ENCODE assay signal across 8 cellular contexts in genomic region chr16:24539295-24539849, GRCh38. TPM values are rescaled to one million over a fixed set of nuclear protein-coding genes. Genes with fewer than 3 reads are reported as not detected.
DNase-seq lines count a peak whose midpoint lies in the region; ATAC-seq, FAIRE-seq and TF ChIP-seq lines count a peak whose summit lies in the region.

A gene with protein sequence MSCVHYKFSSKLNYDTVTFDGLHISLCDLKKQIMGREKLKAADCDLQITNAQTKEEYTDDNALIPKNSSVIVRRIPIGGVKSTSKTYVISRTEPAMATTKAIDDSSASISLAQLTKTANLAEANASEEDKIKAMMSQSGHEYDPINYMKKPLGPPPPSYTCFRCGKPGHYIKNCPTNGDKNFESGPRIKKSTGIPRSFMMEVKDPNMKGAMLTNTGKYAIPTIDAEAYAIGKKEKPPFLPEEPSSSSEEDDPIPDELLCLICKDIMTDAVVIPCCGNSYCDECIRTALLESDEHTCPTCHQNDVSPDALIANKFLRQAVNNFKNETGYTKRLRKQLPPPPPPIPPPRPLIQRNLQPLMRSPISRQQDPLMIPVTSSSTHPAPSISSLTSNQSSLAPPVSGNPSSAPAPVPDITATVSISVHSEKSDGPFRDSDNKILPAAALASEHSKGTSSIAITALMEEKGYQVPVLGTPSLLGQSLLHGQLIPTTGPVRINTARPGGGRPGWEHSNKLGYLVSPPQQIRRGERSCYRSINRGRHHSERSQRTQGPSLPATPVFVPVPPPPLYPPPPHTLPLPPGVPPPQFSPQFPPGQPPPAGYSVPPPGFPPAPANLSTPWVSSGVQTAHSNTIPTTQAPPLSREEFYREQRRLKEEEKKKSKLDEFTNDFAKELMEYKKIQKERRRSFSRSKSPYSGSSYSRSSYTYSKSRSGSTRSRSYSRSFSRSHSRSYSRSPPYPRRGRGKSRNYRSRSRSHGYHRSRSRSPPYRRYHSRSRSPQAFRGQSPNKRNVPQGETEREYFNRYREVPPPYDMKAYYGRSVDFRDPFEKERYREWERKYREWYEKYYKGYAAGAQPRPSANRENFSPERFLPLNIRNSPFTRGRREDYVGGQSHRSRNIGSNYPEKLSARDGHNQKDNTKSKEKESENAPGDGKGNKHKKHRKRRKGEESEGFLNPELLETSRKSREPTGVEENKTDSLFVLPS (N-terminal part only) (plus strand): TSS chr16:24539566. CDS start chr16:24540627, 1,061 bp downstream.

- H3K9ac ChIP-seq in OCI-LY1 (ENCODE audit: low read length) (peak within 1 kb of the TSS; percentile 94), endothelial cell of umbilical vein (replicated peaks; ENCODE audit: extremely low read depth, insufficient read depth, low read length) (peak within 1 kb of the TSS; percentile 100)

- peak; percentile 98 for DNase-seq in DMS 273 (lab: John Stamatoyannopoulos, UW; ENCODE audit: unreplicated experiment)
- peak; percentile 80 for DNase-seq in HuH-7 (ENCODE audit: low spot score)
- DNase-seq in activated CD8-positive, alpha-beta memory T cell treated with anti-CD3 and anti-CD28 coated beads, Interleukin-2, amount 50 U/mL, for 48 hours, result peak; percentile 96
- DNase-seq in endothelial cell of umbilical vein (ENCODE audit: low read depth, low spot score), result peak; percentile 98
- DNase-seq in middle frontal gyrus (ENCODE audit: extremely low spot score, low spot score), result peak; percentile 97
- DNase-seq in stimulated activated CD8-positive, alpha-beta memory T cell treated with anti-CD3 and anti-CD28 coated beads, Interleukin-2, amount 100 ng/mL, for 48 hours (ENCODE audit: low read depth in 2 of 2), result peak; percentile 89

- H3K9me1 ChIP-seq in endothelial cell of umbilical vein (replicated peaks; ENCODE audit: control insufficient read depth, extremely low read depth, insufficient read depth, low read length), result no peaks in the 10 kb centered on the region

- FAIRE-seq in endothelial cell of umbilical vein (lab: Jason Lieb, UNC), result no peak

- ATAC-seq in GM21447 (IDR thresholded peaks at IDR 0.05; ENCODE audit: unreplicated experiment), result peak; percentile 82

- peak; percentile 22 for TF ChIP-seq CTCF in OCI-LY1 (IDR thresholded peaks at IDR 0.05; ENCODE audit: low read length)
- TF ChIP-seq CTCF in endothelial cell of umbilical vein (IDR thresholded peaks at IDR 0.05; ENCODE audit: extremely low read depth in 1 of 2, insufficient read depth in 1 of 2, low read depth in 1 of 2, low read length in 2 of 2), result peak in 1 of 2 donors; percentile 28

- peak; percentile 93 for TF ChIP-seq POLR2A in endothelial cell of umbilical vein (IDR thresholded peaks at IDR 0.05; ENCODE audit: low read depth, low read length)

- H3K4me2 ChIP-seq in OCI-LY1 (ENCODE audit: low read length) (peak within 1 kb of the TSS; percentile 80), endothelial cell of umbilical vein (ENCODE audit: insufficient read depth, low read length) (peak within 1 kb of the TSS; percentile 99)

- BruUV-seq in endothelial cell of umbilical vein (replicated peaks; lab: Mats Ljungman, UMichigan), result TSS peak; percentile 39

- H3F3A ChIP-seq in OCI-LY1 (ENCODE audit: insufficient read depth, low read length), result no peaks in the 10 kb centered on the region

- H4K20me1 ChIP-seq in OCI-LY1 (ENCODE audit: insufficient read depth, low read length), result 0 out of 2 replicates have a peak, but pooled peaks cover 2% of the 10 kb centered on the region
- peaks cover 21% of the 10 kb centered on the region for H4K20me1 ChIP-seq in endothelial cell of umbilical vein (replicated peaks; ENCODE audit: control insufficient read depth, extremely low read depth, insufficient read depth, low read length)

- peak within 1 kb of the TSS; percentile 76 for H3K27ac ChIP-seq in OCI-LY1 (ENCODE audit: low read depth, low read length, poor library complexity, severe bottlenecking)
- peak within 1 kb of the TSS; percentile 96 for H3K27ac ChIP-seq in endothelial cell of umbilical vein (ENCODE audit: insufficient read depth, low read depth, low read length)

- H3K4me1 ChIP-seq in OCI-LY1 (ENCODE audit: insufficient read depth, low read length, severe bottlenecking) (peaks cover 36% of the 10 kb centered on the region), endothelial cell of umbilical vein (ENCODE audit: control insufficient read depth, extremely low read depth, insufficient read depth, low read length) (peaks cover 36% of the 10 kb centered on the region)

- intact Hi-C loops in endothelial cell of umbilical vein (cut with micrococcal nuclease), result loop anchor here (1.0 to 5.0 kb wide), 6 partner anchors 22 to 982 kb away; partner anchors contain the start of genes EARS2, UBFD1 and ZKSCAN2

- CTCF ChIA-PET in endothelial cell of umbilical vein (lab: Charles Lee), result interaction anchor here (0.7 to 2.3 kb wide), 7 partner anchors 8 to 367 kb away, joined by 3 to 30 read pairs (median 3); no protein-coding TSS in a partner anchor

- H3K4me3 ChIP-seq in OCI-LY1 (ENCODE audit: low read depth, low read length, poor library complexity, severe bottlenecking) (peak within 1 kb of the TSS; percentile 95), endothelial cell of umbilical vein (replicated peaks in 1 of 3; ENCODE audit: insufficient read depth in 1 of 3, low read depth in 1 of 3, low read length in 3 of 3) (peak within 1 kb of the TSS; percentile 80 to 94 (median 88))

- H3K27me3 ChIP-seq in OCI-LY1 (ENCODE audit: insufficient read depth, low read length), result no peaks in the 10 kb centered on the region
- H3K27me3 ChIP-seq in endothelial cell of umbilical vein (ENCODE audit: control insufficient read depth in 2 of 2, insufficient read depth in 2 of 2, low read length in 2 of 2), result no peaks in the 10 kb centered on the region

- H3K9me2 ChIP-seq in OCI-LY1 (ENCODE audit: low read depth, low read length), result no peaks in the 10 kb centered on the region

- POLR2A ChIA-PET in endothelial cell of umbilical vein (lab: Charles Lee), result no interaction called here

- dilution Hi-C loops in endothelial cell of umbilical vein (cut with MboI; ENCODE audit: extremely low pct_ligation_motif_present, low sequenced_read_pairs), result no loop called here

- H3K79me2 ChIP-seq in OCI-LY1 (ENCODE audit: insufficient read depth, low read length) (peaks cover 46% of the 10 kb centered on the region), endothelial cell of umbilical vein (ENCODE audit: control insufficient read depth, insufficient read depth, low read length) (peaks cover 50% of the 10 kb centered on the region)

- H3K9me3 ChIP-seq in OCI-LY1 (ENCODE audit: low read length), result no peaks in the 10 kb centered on the region
- H3K9me3 ChIP-seq in endothelial cell of umbilical vein (replicated peaks; ENCODE audit: control insufficient read depth, insufficient read depth, low read length), result no peaks in the 10 kb centered on the region

- H2AFZ ChIP-seq in OCI-LY1 (ENCODE audit: low read length), result peak within 1 kb of the TSS; percentile 94
- H2AFZ ChIP-seq in endothelial cell of umbilical vein (ENCODE audit: low read depth, low read length), result peak within 1 kb of the TSS; percentile 100

- peaks cover 12% of the 10 kb centered on the region for H3K36me3 ChIP-seq in OCI-LY1 (ENCODE audit: insufficient read depth, low read length)
- H3K36me3 ChIP-seq in endothelial cell of umbilical vein (ENCODE audit: control insufficient read depth in 2 of 2, extremely low read depth in 1 of 2, insufficient read depth in 2 of 2, low read length in 2 of 2), result peaks cover 0 to 2% of the 10 kb centered on the region in 2 experiments

TF ChIP-seq in endothelial cell of umbilical vein, 7 proteins besides CTCF, POLR2A, EP300 and RAD21:
- TF ChIP-seq POLR2AphosphoS5 (IDR thresholded peaks at IDR 0.05; ENCODE audit: insufficient read depth, low read depth, low read length) (peak; percentile 88), MYC (IDR thresholded peaks at IDR 0.05; ENCODE audit: low read depth, low read length) (no peak), MAX (IDR thresholded peaks at IDR 0.05; ENCODE audit: insufficient read depth, insufficient read length) (peak; percentile 93)

RNA-seq across cellular contexts. Expression of the gene that starts here (rescaled TPM):
- total RNA-seq in endothelial cell of umbilical vein, result 49.2 and 52.1 TPM in 2 replicates
- 13.9 and 16.8 TPM in 2 replicates for polyA plus RNA-seq in endothelial cell of umbilical vein
- 16.7 and 19.8 TPM in 2 replicates for polyA plus RNA-seq in endothelial cell of umbilical vein (2011; cell fraction: cytosol; rRNA removed)
- 75.9 and 94.8 TPM in 2 replicates for polyA plus RNA-seq in endothelial cell of umbilical vein (2011; cell fraction: nucleus; rRNA removed)
- polyA plus RNA-seq in endothelial cell of umbilical vein (2012), result 31.1 and 39.2 TPM in 2 replicates
- 49.1 and 52.8 TPM in 2 replicates for polyA minus RNA-seq in endothelial cell of umbilical vein
- polyA minus RNA-seq in endothelial cell of umbilical vein (2011; cell fraction: cytosol; rRNA and poly(A)+ RNA removed), result 17.7 TPM
- 138 and 196 TPM in 2 replicates for polyA minus RNA-seq in endothelial cell of umbilical vein (2011; cell fraction: nucleus; rRNA and poly(A)+ RNA removed)

Comparison
In these comparisons a context has a peak if more than half of its experiments do, and no peak if none do; other contexts are left out.
1. Peak in every context shown above with its lines: DNase-seq, ATAC-seq, H3K4me3 ChIP-seq and H3K27ac ChIP-seq.